In the genomic region with DNA sequence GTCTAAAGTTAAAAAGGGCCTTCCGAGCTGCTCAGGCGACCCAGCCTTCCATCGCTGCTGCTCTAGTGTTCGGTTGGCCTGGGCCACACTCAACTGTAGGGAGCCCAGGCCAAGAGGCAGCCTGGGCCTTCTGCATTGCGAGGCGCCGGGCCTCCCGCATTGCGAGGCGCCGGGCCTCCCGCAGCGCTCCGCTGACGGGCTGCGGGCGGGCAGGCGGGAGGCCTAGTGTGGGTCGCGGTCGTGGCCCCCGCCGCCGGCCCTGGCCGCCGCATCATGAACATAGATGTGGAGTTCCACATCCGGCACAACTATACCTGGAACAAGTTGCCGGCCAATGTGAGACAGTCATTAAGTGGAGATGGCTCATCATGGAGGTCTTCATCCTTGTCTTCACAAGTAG, we compare ENCODE assay signal across 1 cellular context.
TF ChIP-seq lines count a peak whose summit lies in the region.

No MANE protein-coding gene starts in this region.

TF ChIP-seq in IMR-90, 13 proteins besides CTCF, POLR2A, EP300 and RAD21 (continued from another document):
- TF ChIP-seq SMC3 (IDR thresholded peaks at IDR 0.05; ENCODE audit: low read depth, low read length) (no peak), CHD1 (IDR thresholded peaks at IDR 0.05; ENCODE audit: low read depth, low read length) (no peak)
- TF ChIP-seq, protein P1, sequence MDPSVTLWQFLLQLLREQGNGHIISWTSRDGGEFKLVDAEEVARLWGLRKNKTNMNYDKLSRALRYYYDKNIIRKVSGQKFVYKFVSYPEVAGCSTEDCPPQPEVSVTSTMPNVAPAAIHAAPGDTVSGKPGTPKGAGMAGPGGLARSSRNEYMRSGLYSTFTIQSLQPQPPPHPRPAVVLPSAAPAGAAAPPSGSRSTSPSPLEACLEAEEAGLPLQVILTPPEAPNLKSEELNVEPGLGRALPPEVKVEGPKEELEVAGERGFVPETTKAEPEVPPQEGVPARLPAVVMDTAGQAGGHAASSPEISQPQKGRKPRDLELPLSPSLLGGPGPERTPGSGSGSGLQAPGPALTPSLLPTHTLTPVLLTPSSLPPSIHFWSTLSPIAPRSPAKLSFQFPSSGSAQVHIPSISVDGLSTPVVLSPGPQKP (IDR thresholded peaks at IDR 0.05; ENCODE audit: borderline replicate concordance, low read depth, low read length), result no peak
